ENCODE assay signal across 26 cellular contexts in the genomic region with DNA sequence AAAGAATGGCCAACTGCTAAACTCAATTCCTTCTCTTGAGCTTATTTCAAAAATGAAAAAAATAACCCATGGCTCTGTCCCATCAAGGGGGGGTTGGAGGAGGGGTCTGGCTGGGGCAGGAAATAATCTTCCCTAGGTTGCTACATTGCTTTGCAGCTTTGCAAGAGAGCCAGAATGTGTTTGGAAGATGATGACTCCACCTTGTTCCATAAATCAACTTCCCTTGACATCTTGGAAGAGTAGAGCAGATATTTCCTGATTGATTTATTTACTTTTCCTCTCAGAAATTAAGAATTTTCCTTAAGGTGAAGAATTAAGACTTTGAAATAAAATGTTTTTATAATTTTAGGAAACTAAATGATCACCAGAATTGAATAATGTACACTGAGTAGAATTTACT.
"Had no signal": no experiment of that assay in that cellular context is flagged by ENCODE, and none has a peak within 500 bp of the region (broad histone marks: within the 10 kb centered on the region; RNA-seq: fewer than 3 reads in every experiment).

No MANE protein-coding gene starts in this region.

- H3K9me2 ChIP-seq: SK-N-SH had no signal

- H3K4me2 ChIP-seq: SK-N-SH had no signal

- DNase-seq: activated CD4-positive, alpha-beta memory T cell treated with anti-CD3 and anti-CD28 coated beads, Interleukin-2, amount 10 ng/mL, durations not matched to agents 7 days and 5 days; activated CD4-positive, alpha-beta T cell treated with anti-CD3 and anti-CD28 coated beads for 36 hours; activated CD4-positive, alpha-beta T cell treated with anti-CD3 and anti-CD28 coated beads, Interleukin-2, amount 50 U/mL, for 1 hour; activated CD8-positive, alpha-beta memory T cell treated with anti-CD3 and anti-CD28 coated beads, Interleukin-2, amount 50 U/mL, for 48 hours; activated naive CD8-positive, alpha-beta T cell treated with anti-CD3 and anti-CD28 coated beads, Interleukin-2, amount 50 U/mL, for 24 hours; activated T-cell treated with anti-CD3 and anti-CD28 coated beads, Interleukin-2, amount 50 U/mL, for 1 hour; amniotic stem cell; body of pancreas; central memory CD4-positive, alpha-beta T cell; NCI-H1092; NCI-H1417; NCI-H1930; NCI-H2107; NCI-H2171 treated with DMSO at 0.1 percent for 48 hours; NCI-H345; NCI-H510A; NCI-H526 treated with DMSO at 0.1 percent for 48 hours; NCI-H82; Right ventricle myocardium superior; SJCRH30; SK-N-SH; T-helper 1 cell; WERI-Rb-1 had no signal

- H3K9me3 Mint-ChIP-seq: activated CD4-positive, alpha-beta memory T cell treated with anti-CD3 and anti-CD28 coated beads, Interleukin-2, amount 10 ng/mL, durations not matched to agents 7 days and 5 days; activated naive CD4-positive, alpha-beta T cell treated with anti-CD3 and anti-CD28 coated beads, Interleukin-2, amount 50 U/mL, for 72 hours; activated naive CD8-positive, alpha-beta T cell treated with anti-CD3 and anti-CD28 coated beads, Interleukin-2, amount 50 U/mL, for 24 hours had no signal

- H3K9me3 ChIP-seq: ascending aorta, body of pancreas, SJCRH30, SK-N-SH had no signal

- H3K4me1 ChIP-seq: SJCRH30 had no signal

- H3K27ac Mint-ChIP-seq: activated CD4-positive, alpha-beta memory T cell treated with anti-CD3 and anti-CD28 coated beads, Interleukin-2, amount 10 ng/mL, durations not matched to agents 7 days and 5 days; activated CD4-positive, alpha-beta T cell treated with anti-CD3 and anti-CD28 coated beads for 36 hours; activated naive CD4-positive, alpha-beta T cell treated with anti-CD3 and anti-CD28 coated beads, Interleukin-2, amount 50 U/mL, for 72 hours; activated naive CD8-positive, alpha-beta T cell treated with anti-CD3 and anti-CD28 coated beads, Interleukin-2, amount 50 U/mL, for 24 hours had no signal

- H3K9ac ChIP-seq: SK-N-SH had no signal

- H3K4me3 Mint-ChIP-seq: activated CD4-positive, alpha-beta memory T cell treated with anti-CD3 and anti-CD28 coated beads, Interleukin-2, amount 10 ng/mL, durations not matched to agents 7 days and 5 days; activated CD4-positive, alpha-beta T cell treated with anti-CD3 and anti-CD28 coated beads for 36 hours; activated naive CD8-positive, alpha-beta T cell treated with anti-CD3 and anti-CD28 coated beads, Interleukin-2, amount 50 U/mL, for 24 hours had no signal

- H3K27ac ChIP-seq: ascending aorta, SJCRH30, WERI-Rb-1 had no signal

- FAIRE-seq: bronchial epithelial cell had no signal

- H3K36me3 Mint-ChIP-seq: activated naive CD4-positive, alpha-beta T cell treated with anti-CD3 and anti-CD28 coated beads, Interleukin-2, amount 50 U/mL, for 72 hours had no signal

- H3K4me1 Mint-ChIP-seq: activated CD4-positive, alpha-beta T cell treated with anti-CD3 and anti-CD28 coated beads for 36 hours; activated naive CD8-positive, alpha-beta T cell treated with anti-CD3 and anti-CD28 coated beads, Interleukin-2, amount 50 U/mL, for 24 hours had no signal

- H3K4me3 ChIP-seq: ascending aorta, body of pancreas, SJCRH30 had no signal

- H3K27me3 ChIP-seq: ascending aorta, body of pancreas, SJCRH30 had no signal

- H3K27me3 Mint-ChIP-seq: activated CD4-positive, alpha-beta memory T cell treated with anti-CD3 and anti-CD28 coated beads, Interleukin-2, amount 10 ng/mL, durations not matched to agents 7 days and 5 days; activated CD4-positive, alpha-beta T cell treated with anti-CD3 and anti-CD28 coated beads for 36 hours; activated naive CD8-positive, alpha-beta T cell treated with anti-CD3 and anti-CD28 coated beads, Interleukin-2, amount 50 U/mL, for 24 hours had no signal

- ATAC-seq: activated CD4-positive, alpha-beta T cell treated with anti-CD3 and anti-CD28 coated beads for 36 hours; activated naive CD4-positive, alpha-beta T cell treated with anti-CD3 and anti-CD28 coated beads, Interleukin-2, amount 50 U/mL, for 72 hours; activated naive CD8-positive, alpha-beta T cell treated with anti-CD3 and anti-CD28 coated beads, Interleukin-2, amount 50 U/mL, for 24 hours; body of pancreas had no signal
